In genomic region chr12:106941481-106942156, GRCh38 we compare ENCODE assay signal across 1 cellular context.
A peak's percentile ranks its signal among the peaks of the same experiment; 100 is the strongest.
TF ChIP-seq lines count a peak whose summit lies in the region.

No MANE protein-coding gene starts in this region.

TF ChIP-seq in K562, 482 proteins besides CTCF, POLR2A, EP300 and RAD21 (continued from another document):
- TF ChIP-seq, protein P1, sequence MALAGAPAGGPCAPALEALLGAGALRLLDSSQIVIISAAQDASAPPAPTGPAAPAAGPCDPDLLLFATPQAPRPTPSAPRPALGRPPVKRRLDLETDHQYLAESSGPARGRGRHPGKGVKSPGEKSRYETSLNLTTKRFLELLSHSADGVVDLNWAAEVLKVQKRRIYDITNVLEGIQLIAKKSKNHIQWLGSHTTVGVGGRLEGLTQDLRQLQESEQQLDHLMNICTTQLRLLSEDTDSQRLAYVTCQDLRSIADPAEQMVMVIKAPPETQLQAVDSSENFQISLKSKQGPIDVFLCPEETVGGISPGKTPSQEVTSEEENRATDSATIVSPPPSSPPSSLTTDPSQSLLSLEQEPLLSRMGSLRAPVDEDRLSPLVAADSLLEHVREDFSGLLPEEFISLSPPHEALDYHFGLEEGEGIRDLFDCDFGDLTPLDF (CRISPR knock-in tag; IDR thresholded peaks at IDR 0.05) = no peak
- TF ChIP-seq GATAD2B (IDR thresholded peaks at IDR 0.05; ENCODE audit: borderline replicate concordance) (peak; percentile 71; the same call in 1 of the 2 replicates), ZNF121 (CRISPR knock-in tag; conservative IDR thresholded peaks at IDR 0.05) (no peak), NCOR1 (IDR thresholded peaks at IDR 0.05) (peak; percentile 78), FOXP4 (CRISPR knock-in tag; IDR thresholded peaks at IDR 0.05; ENCODE audit: borderline replicate concordance) (no peak), PHB2 (IDR thresholded peaks at IDR 0.05; ENCODE audit: low read depth) (no peak), BCL6 (CRISPR knock-in tag; IDR thresholded peaks at IDR 0.05) (no peak), SREBF2 (CRISPR knock-in tag; IDR thresholded peaks at IDR 0.05) (no peak), BRF1 (IDR thresholded peaks at IDR 0.05; ENCODE audit: borderline replicate concordance, extremely low read depth, insufficient read length) (no peak), ZNF263 (CRISPR knock-in tag; IDR thresholded peaks at IDR 0.05; ENCODE audit: borderline replicate concordance) (no peak), NR3C1 (CRISPR knock-in tag; IDR thresholded peaks at IDR 0.05) (no peak), NONO (IDR thresholded peaks at IDR 0.05; ENCODE audit: low read depth in 2 of 2, low read length in 1 of 2) (no peak), FOXA1 (IDR thresholded peaks at IDR 0.05; ENCODE audit: borderline replicate concordance) (no peak), DDX20 (tag; IDR thresholded peaks at IDR 0.05; ENCODE audit: low read depth) (no peak), ZFP36 (IDR thresholded peaks at IDR 0.05; ENCODE audit: low read depth, low read length, partially characterized antibody) (no peak), HLTF (IDR thresholded peaks at IDR 0.05) (no peak), CBX3 (IDR thresholded peaks at IDR 0.05; ENCODE audit: borderline replicate concordance in 1 of 2, low read length in 2 of 2) (0 out of 3 replicates have a peak, but pooled peaks of 1 of the 2 experiments have one; percentile 20), ZNF277 (CRISPR knock-in tag; IDR thresholded peaks at IDR 0.05; ENCODE audit: borderline replicate concordance) (no peak), ATF6 (CRISPR knock-in tag; IDR thresholded peaks at IDR 0.05) (no peak), ATF3 (IDR thresholded peaks at IDR 0.05) (no peak; the same call in 1 of the 2 replicates), ATF3 (CRISPR knock-in tag; conservative IDR thresholded peaks at IDR 0.05) (no peak), RERE (CRISPR knock-in tag; IDR thresholded peaks at IDR 0.05; ENCODE audit: borderline replicate concordance) (no peak), HIVEP1 (CRISPR knock-in tag; IDR thresholded peaks at IDR 0.05) (no peak), CHAMP1 (IDR thresholded peaks at IDR 0.05) (0 out of 2 replicates have a peak, but pooled peaks have one; percentile 67), RBM22 (IDR thresholded peaks at IDR 0.05; ENCODE audit: low read depth, low read length, poor library complexity, severe bottlenecking) (no peak), CBX8 (IDR thresholded peaks at IDR 0.05; ENCODE audit: borderline replicate concordance, extremely low read depth, low read depth, low read length, poor library complexity, severe bottlenecking) (no peak), ZNF609 (CRISPR knock-in tag; IDR thresholded peaks at IDR 0.05; ENCODE audit: borderline replicate concordance) (no peak), ZNF212 (CRISPR knock-in tag; IDR thresholded peaks at IDR 0.05) (no peak), RBM14 (IDR thresholded peaks at IDR 0.05; ENCODE audit: borderline replicate concordance, insufficient read depth, low read depth, low read length) (no peak)
- TF ChIP-seq, protein P2, sequence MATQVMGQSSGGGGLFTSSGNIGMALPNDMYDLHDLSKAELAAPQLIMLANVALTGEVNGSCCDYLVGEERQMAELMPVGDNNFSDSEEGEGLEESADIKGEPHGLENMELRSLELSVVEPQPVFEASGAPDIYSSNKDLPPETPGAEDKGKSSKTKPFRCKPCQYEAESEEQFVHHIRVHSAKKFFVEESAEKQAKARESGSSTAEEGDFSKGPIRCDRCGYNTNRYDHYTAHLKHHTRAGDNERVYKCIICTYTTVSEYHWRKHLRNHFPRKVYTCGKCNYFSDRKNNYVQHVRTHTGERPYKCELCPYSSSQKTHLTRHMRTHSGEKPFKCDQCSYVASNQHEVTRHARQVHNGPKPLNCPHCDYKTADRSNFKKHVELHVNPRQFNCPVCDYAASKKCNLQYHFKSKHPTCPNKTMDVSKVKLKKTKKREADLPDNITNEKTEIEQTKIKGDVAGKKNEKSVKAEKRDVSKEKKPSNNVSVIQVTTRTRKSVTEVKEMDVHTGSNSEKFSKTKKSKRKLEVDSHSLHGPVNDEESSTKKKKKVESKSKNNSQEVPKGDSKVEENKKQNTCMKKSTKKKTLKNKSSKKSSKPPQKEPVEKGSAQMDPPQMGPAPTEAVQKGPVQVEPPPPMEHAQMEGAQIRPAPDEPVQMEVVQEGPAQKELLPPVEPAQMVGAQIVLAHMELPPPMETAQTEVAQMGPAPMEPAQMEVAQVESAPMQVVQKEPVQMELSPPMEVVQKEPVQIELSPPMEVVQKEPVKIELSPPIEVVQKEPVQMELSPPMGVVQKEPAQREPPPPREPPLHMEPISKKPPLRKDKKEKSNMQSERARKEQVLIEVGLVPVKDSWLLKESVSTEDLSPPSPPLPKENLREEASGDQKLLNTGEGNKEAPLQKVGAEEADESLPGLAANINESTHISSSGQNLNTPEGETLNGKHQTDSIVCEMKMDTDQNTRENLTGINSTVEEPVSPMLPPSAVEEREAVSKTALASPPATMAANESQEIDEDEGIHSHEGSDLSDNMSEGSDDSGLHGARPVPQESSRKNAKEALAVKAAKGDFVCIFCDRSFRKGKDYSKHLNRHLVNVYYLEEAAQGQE (CRISPR knock-in tag; IDR thresholded peaks at IDR 0.05; ENCODE audit: low read depth) = no peak
